ENCODE assay signal across 31 cellular contexts in the genomic region with DNA sequence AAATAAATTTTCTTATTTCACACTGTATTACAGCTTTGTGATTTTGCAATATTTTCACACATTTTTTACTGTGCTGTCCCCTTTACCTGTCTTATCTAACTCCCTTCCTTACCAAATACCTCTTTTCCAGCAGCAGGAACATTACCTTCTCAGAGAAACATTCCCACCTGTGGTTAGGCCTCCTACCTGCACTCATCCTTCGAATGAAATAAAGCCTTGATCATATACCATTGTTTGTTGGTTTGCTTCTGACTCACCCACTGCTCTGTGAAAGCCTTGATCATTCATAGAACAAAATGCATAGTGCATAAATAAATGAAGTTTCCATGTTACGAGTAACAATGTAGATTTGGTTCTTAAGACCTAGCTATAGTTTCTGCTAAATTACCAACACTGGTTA.
DNase-seq lines count a peak whose midpoint lies in the region; ATAC-seq and TF ChIP-seq lines count a peak whose summit lies in the region.
"Had no signal": no experiment of that assay in that cellular context is flagged by ENCODE, and none has a peak within 500 bp of the region (broad histone marks: within the 10 kb centered on the region; RNA-seq: fewer than 3 reads in every experiment).

No MANE protein-coding gene starts in this region.

- no peak overlapping the region for H3K56ac ChIP-seq in mesendoderm (ENCODE audit: low read length)

- H3K9me3 ChIP-seq in endodermal cell (ENCODE audit: control insufficient read depth, low read length) (peaks cover 19% of the 10 kb centered on the region), HAP-1 (peaks cover 6% of the 10 kb centered on the region; the same call in 1 of the 2 replicates)
- H3K9me3 ChIP-seq: gastrocnemius medialis, prostate gland, SJSA1, uterus had no signal

- TF ChIP-seq CTCF in endodermal cell (conservative IDR thresholded peaks at IDR 0.05): no peak

- H3K36me3 Mint-ChIP-seq in endodermal cell (ENCODE audit: low read depth): peaks cover 2% of the 10 kb centered on the region
- no peaks in the 10 kb centered on the region for H3K36me3 Mint-ChIP-seq in stimulated activated memory B cell treated with anti-CD40 and anti-IgM and Interleukin-4, amounts not matched to agents 10 μg/mL and 1 μg/mL and 100 μg/mL, for 72 hours
- H3K36me3 Mint-ChIP-seq: CD8-positive, alpha-beta T cell; T-cell had no signal

- H3K36me3 ChIP-seq in endodermal cell (ENCODE audit: control insufficient read depth, insufficient read depth, low read length): no peaks in the 10 kb centered on the region
- no peaks in the 10 kb centered on the region for H3K36me3 ChIP-seq in mesendoderm (ENCODE audit: control insufficient read depth, insufficient read depth, low read length)
- no peaks in the 10 kb centered on the region for H3K36me3 ChIP-seq in HAP-1 (replicated peaks)
- H3K36me3 ChIP-seq: gastrocnemius medialis, left lung, prostate gland, SJSA1, uterus had no signal

- H3K4me3 Mint-ChIP-seq in endodermal cell: no peak overlapping the region
- H3K4me3 Mint-ChIP-seq in stimulated activated memory B cell treated with anti-CD40 and anti-IgM and Interleukin-4, amounts not matched to agents 10 μg/mL and 1 μg/mL and 100 μg/mL, for 72 hours: no peak overlapping the region
- H3K4me3 Mint-ChIP-seq: activated B cell treated with CpG ODN at 0.5 μM for 24 hours; activated T-cell treated with anti-CD3 and anti-CD28 coated beads, Interleukin-2, amount 50 U/mL, for 24 hours; B cell; CD8-positive, alpha-beta T cell; H9; stimulated activated naive CD8-positive, alpha-beta T cell treated with anti-CD3 and anti-CD28 coated beads, Interleukin-15, amount 100 ng/mL, for 72 hours; T-cell had no signal

- H3K27ac Mint-ChIP-seq in endodermal cell: peak overlapping the region; percentile 9
- no peak overlapping the region for H3K27ac Mint-ChIP-seq in stimulated activated memory B cell treated with anti-CD40 and anti-IgM and Interleukin-4, amounts not matched to agents 10 μg/mL and 1 μg/mL and 100 μg/mL, for 72 hours
- H3K27ac Mint-ChIP-seq: activated B cell treated with CpG ODN at 0.5 μM for 24 hours; activated T-cell treated with anti-CD3 and anti-CD28 coated beads, Interleukin-2, amount 50 U/mL, for 24 hours; B cell; CD8-positive, alpha-beta T cell; stimulated activated naive CD8-positive, alpha-beta T cell treated with anti-CD3 and anti-CD28 coated beads, Interleukin-15, amount 100 ng/mL, for 72 hours; T-cell had no signal

- H2AK5ac ChIP-seq in mesendoderm (ENCODE audit: low read length): no peak overlapping the region

- H3K27me3 Mint-ChIP-seq in endodermal cell (ENCODE audit: insufficient read depth): no peaks in the 10 kb centered on the region
- H3K27me3 Mint-ChIP-seq in stimulated activated memory B cell treated with anti-CD40 and anti-IgM and Interleukin-4, amounts not matched to agents 10 μg/mL and 1 μg/mL and 100 μg/mL, for 72 hours: no peaks in the 10 kb centered on the region
- H3K27me3 Mint-ChIP-seq: B cell had no signal

- H3K9ac ChIP-seq in endodermal cell (ENCODE audit: extremely low read depth, low read length, poor library complexity, severe bottlenecking) (no peak overlapping the region), mesendoderm (ENCODE audit: low read length) (no peak overlapping the region)

- H3K27me3 ChIP-seq in endodermal cell (ENCODE audit: control insufficient read depth, insufficient read depth, low read length, poor library complexity, severe bottlenecking) (no peaks in the 10 kb centered on the region), mesendoderm (ENCODE audit: insufficient read depth, low read length, poor library complexity) (no peaks in the 10 kb centered on the region), HAP-1 (ENCODE audit: low read depth) (no peaks in the 10 kb centered on the region)
- H3K27me3 ChIP-seq: gastrocnemius medialis, left lung, SJSA1, uterus had no signal

- H3K4me1 ChIP-seq in endodermal cell (ENCODE audit: control insufficient read depth, insufficient read depth, low read length) (no peaks in the 10 kb centered on the region), mesendoderm (ENCODE audit: control insufficient read depth, low read depth, low read length) (no peaks in the 10 kb centered on the region), HAP-1 (peaks cover 5% of the 10 kb centered on the region)
- H3K4me1 ChIP-seq: left lung, SJSA1, uterus had no signal

- ATAC-seq in stimulated activated memory B cell treated with anti-CD40 and anti-IgM and Interleukin-4, amounts not matched to agents 10 μg/mL and 1 μg/mL and 100 μg/mL, for 72 hours: no peak
- ATAC-seq in HG03095 (IDR thresholded peaks at IDR 0.05; ENCODE audit: unreplicated experiment): no peak
- ATAC-seq: CD8-positive, alpha-beta T cell; gastrocnemius medialis; GM12878; sciatic nerve; stimulated activated naive CD8-positive, alpha-beta T cell treated with anti-CD3 and anti-CD28 coated beads, Interleukin-15, amount 100 ng/mL, for 72 hours; T-cell had no signal

- H3K27ac ChIP-seq in endodermal cell (ENCODE audit: low read depth, low read length) (no peak overlapping the region), mesendoderm (ENCODE audit: low read depth, low read length) (no peak overlapping the region)
- H3K27ac ChIP-seq: gastrocnemius medialis, left lung, SJSA1, uterus had no signal

- no peak overlapping the region for H2BK15ac ChIP-seq in mesendoderm (replicated peaks; ENCODE audit: low read depth)

- 67 to 70% methylated on average over 2 of the region's 2 CpGs for WGBS in endodermal cell (ENCODE audit: insufficient coverage in 1 of 2, insufficient read length in 1 of 2), 2 experiments
- no CpG with 5 or more reads among the region's 2 CpGs for WGBS in mesendoderm (ENCODE audit: extremely low coverage, insufficient coverage, low lambda C conversion rate)

- H3K79me1 ChIP-seq in mesendoderm (ENCODE audit: low read length): no peaks in the 10 kb centered on the region

- no peak overlapping the region for H3K23ac ChIP-seq in mesendoderm (ENCODE audit: low read length)

- H3K9me3 Mint-ChIP-seq in endodermal cell: peaks cover 20% of the 10 kb centered on the region
- H3K9me3 Mint-ChIP-seq in stimulated activated memory B cell treated with anti-CD40 and anti-IgM and Interleukin-4, amounts not matched to agents 10 μg/mL and 1 μg/mL and 100 μg/mL, for 72 hours: peaks cover 4% of the 10 kb centered on the region
- H3K9me3 Mint-ChIP-seq: activated T-cell treated with anti-CD3 and anti-CD28 coated beads, Interleukin-2, amount 50 U/mL, for 24 hours had no signal

- DNase-seq in DMS53 (lab: John Stamatoyannopoulos, UW): peak; percentile 77
- DNase-seq in NCI-H69 (lab: John Stamatoyannopoulos, UW): peak; percentile 47
- peak; percentile 55 for DNase-seq in endodermal cell
- peak; percentile 79 for DNase-seq in mesendoderm
- DNase-seq in HAP-1 (ENCODE audit: low spot score in 2 of 2): no peak
- DNase-seq in occipital lobe (lab: John Stamatoyannopoulos, UW): no peak
- DNase-seq: ACHN; activated B cell treated with CpG ODN at 0.5 μM for 24 hours; activated gamma-delta T cell treated with Interleukin-2 at 50 U/mL for 16 hours; activated T-cell treated with anti-CD3 and anti-CD28 coated beads, Interleukin-2, amount 50 U/mL, for 24 hours; CD8-positive, alpha-beta T cell; central memory CD4-positive, alpha-beta T cell; DMS 273 treated with DMSO at 0.1 percent for 48 hours; gastrocnemius medialis; H9; left lung; mesenchymal stem cell; NCI-H1092; NCI-H1694 treated with DMSO at 0.1 percent for 48 hours; NCI-H446 treated with DMSO at 0.1 percent for 48 hours; stimulated activated CD8-positive, alpha-beta memory T cell treated with anti-CD3 and anti-CD28 coated beads, Interleukin-4, amount 100 ng/mL, for 48 hours; stimulated activated naive CD8-positive, alpha-beta T cell treated with anti-CD3 and anti-CD28 coated beads, Interleukin-15, amount 100 ng/mL, for 72 hours; T-cell; uterus had no signal

- no peak overlapping the region for H3K4ac ChIP-seq in mesendoderm (ENCODE audit: low read depth, low read length)

- H3K4me3 ChIP-seq in endodermal cell (ENCODE audit: low read length) (no peak overlapping the region), mesendoderm (ENCODE audit: low read length) (no peak overlapping the region), HAP-1 (no peak overlapping the region)
- H3K4me3 ChIP-seq: gastrocnemius medialis, GM12878, left lung, prostate gland, SJSA1, uterus had no signal

- H3K4me1 Mint-ChIP-seq in endodermal cell: peaks cover 12% of the 10 kb centered on the region
- no peaks in the 10 kb centered on the region for H3K4me1 Mint-ChIP-seq in stimulated activated memory B cell treated with anti-CD40 and anti-IgM and Interleukin-4, amounts not matched to agents 10 μg/mL and 1 μg/mL and 100 μg/mL, for 72 hours
- H3K4me1 Mint-ChIP-seq: activated B cell treated with CpG ODN at 0.5 μM for 24 hours; B cell; stimulated activated naive CD8-positive, alpha-beta T cell treated with anti-CD3 and anti-CD28 coated beads, Interleukin-15, amount 100 ng/mL, for 72 hours; T-cell had no signal

- H2BK5ac ChIP-seq in mesendoderm (ENCODE audit: low read length): no peak overlapping the region

- in situ Hi-C loops in HAP-1 (cut with MboI; ENCODE audit: low sequenced_read_pairs): no loop called here

- H4K5ac ChIP-seq in mesendoderm (ENCODE audit: low read length): no peak overlapping the region

- H3K4me2 ChIP-seq in mesendoderm (ENCODE audit: low read length): no peak overlapping the region

- H2BK120ac ChIP-seq in mesendoderm (ENCODE audit: low read depth, low read length): no peak overlapping the region

- H3K18ac ChIP-seq in mesendoderm (ENCODE audit: low read length): no peak overlapping the region

- no peaks in the 10 kb centered on the region for H3K79me2 ChIP-seq in mesendoderm (ENCODE audit: control insufficient read depth, insufficient read depth, low read length)

- H4K8ac ChIP-seq in mesendoderm (ENCODE audit: low read depth, low read length): no peak overlapping the region

Comparison
In these comparisons a context has a peak if more than half of its experiments do, and no peak if none do; other contexts are left out.
1. DNase-seq: peak in DMS53 (single experiment), NCI-H69 (single experiment), endodermal cell (single experiment) and mesendoderm (single experiment); none in HAP-1 (0 of 2) and occipital lobe (single experiment).